ENCODE assay signal across 1 cellular context in genomic region chr20:64161595-64162238, GRCh38.
TF ChIP-seq lines count a peak whose summit lies in the region.

No MANE protein-coding gene starts in this region.

TF ChIP-seq in WTC11, 78 proteins besides CTCF, POLR2A, EP300 and RAD21 (continued from another document and continues in another):
- no peak for TF ChIP-seq ATF2 (CRISPR knock-in tag; IDR thresholded peaks at IDR 0.05; ENCODE audit: borderline replicate concordance, low read depth)
- no peak for TF ChIP-seq NFATC4 (CRISPR knock-in tag; IDR thresholded peaks at IDR 0.05)
- TF ChIP-seq ATF1 (CRISPR knock-in tag; IDR thresholded peaks at IDR 0.05): no peak
- TF ChIP-seq FOXP1 (CRISPR knock-in tag; IDR thresholded peaks at IDR 0.05; ENCODE audit: borderline replicate concordance): peak; percentile 93
- no peak for TF ChIP-seq ZNF219 (CRISPR knock-in tag; IDR thresholded peaks at IDR 0.05; ENCODE audit: borderline replicate concordance)
- no peak for TF ChIP-seq ZNF671 (CRISPR knock-in tag; IDR thresholded peaks at IDR 0.05)
- TF ChIP-seq E2F1 (CRISPR knock-in tag; IDR thresholded peaks at IDR 0.05): peak; percentile 65; the same call in 1 of the 2 replicates
- TF ChIP-seq ZMAT4 (CRISPR knock-in tag; IDR thresholded peaks at IDR 0.05): no peak
- TF ChIP-seq CREM (CRISPR knock-in tag; IDR thresholded peaks at IDR 0.05): peak; percentile 60; the same call in 1 of the 2 replicates
- TF ChIP-seq ERG (CRISPR knock-in tag; IDR thresholded peaks at IDR 0.05): no peak
- no peak for TF ChIP-seq FOXJ3 (CRISPR knock-in tag; IDR thresholded peaks at IDR 0.05; ENCODE audit: borderline replicate concordance)
- no peak for TF ChIP-seq MLX (CRISPR knock-in tag; IDR thresholded peaks at IDR 0.05)
- TF ChIP-seq TEAD4 (CRISPR knock-in tag; IDR thresholded peaks at IDR 0.05): peak; percentile 76; the same call in 1 of the 2 replicates
- TF ChIP-seq MYBL2 (CRISPR knock-in tag; IDR thresholded peaks at IDR 0.05): peak; percentile 72
- TF ChIP-seq ESRRA (CRISPR knock-in tag; IDR thresholded peaks at IDR 0.05; ENCODE audit: borderline replicate concordance): peak; percentile 78; the same call in 1 of the 2 replicates
- no peak for TF ChIP-seq SOX15 (CRISPR knock-in tag; IDR thresholded peaks at IDR 0.05)
- TF ChIP-seq GABPB1 (CRISPR knock-in tag; IDR thresholded peaks at IDR 0.05): peak; percentile 80
- TF ChIP-seq MXD4 (CRISPR knock-in tag; IDR thresholded peaks at IDR 0.05; ENCODE audit: borderline replicate concordance): no peak
- TF ChIP-seq TEAD1 (CRISPR knock-in tag; IDR thresholded peaks at IDR 0.05): peak; percentile 79
- no peak for TF ChIP-seq JAZF1 (CRISPR knock-in tag; IDR thresholded peaks at IDR 0.05)
- no peak for TF ChIP-seq NR2C2 (CRISPR knock-in tag; IDR thresholded peaks at IDR 0.05)
- no peak for TF ChIP-seq OVOL2 (CRISPR knock-in tag; IDR thresholded peaks at IDR 0.05; ENCODE audit: borderline replicate concordance)
- TF ChIP-seq SMAD4 (CRISPR knock-in tag; IDR thresholded peaks at IDR 0.05): no peak
- no peak for TF ChIP-seq PRRX2 (CRISPR knock-in tag; IDR thresholded peaks at IDR 0.05)
- no peak for TF ChIP-seq ZSCAN18 (CRISPR knock-in tag; IDR thresholded peaks at IDR 0.05)
- no peak for TF ChIP-seq E2F4 (CRISPR knock-in tag; IDR thresholded peaks at IDR 0.05; ENCODE audit: borderline replicate concordance, low read depth)
- TF ChIP-seq ATF3 (CRISPR knock-in tag; conservative IDR thresholded peaks at IDR 0.05): no peak
- TF ChIP-seq ETV6 (CRISPR knock-in tag; IDR thresholded peaks at IDR 0.05): peak; percentile 72; the same call in 1 of the 2 replicates
- peak; percentile 95 for TF ChIP-seq ARID4B (CRISPR knock-in tag; IDR thresholded peaks at IDR 0.05; ENCODE audit: borderline replicate concordance)
- no peak for TF ChIP-seq ZNF416 (CRISPR knock-in tag; IDR thresholded peaks at IDR 0.05)
- no peak for TF ChIP-seq NR3C1 (CRISPR knock-in tag; conservative IDR thresholded peaks at IDR 0.05; ENCODE audit: low read depth)
- TF ChIP-seq MAX (CRISPR knock-in tag; IDR thresholded peaks at IDR 0.05): peak; percentile 51; the same call in 1 of the 2 replicates
- TF ChIP-seq ZNF232 (CRISPR knock-in tag; IDR thresholded peaks at IDR 0.05): no peak
- TF ChIP-seq PRDM15 (CRISPR knock-in tag; IDR thresholded peaks at IDR 0.05): no peak
- TF ChIP-seq NFYB (CRISPR knock-in tag; conservative IDR thresholded peaks at IDR 0.05; ENCODE audit: low read depth): no peak
- TF ChIP-seq ZNF532 (CRISPR knock-in tag; IDR thresholded peaks at IDR 0.05; ENCODE audit: borderline replicate concordance): no peak
